ENCODE assay signal across 31 cellular contexts in genomic region chr3:102332934-102333333, GRCh38.
"Had no signal": no experiment of that assay in that cellular context is flagged by ENCODE, and none has a peak within 500 bp of the region (broad histone marks: within the 10 kb centered on the region; RNA-seq: fewer than 3 reads in every experiment).

No MANE protein-coding gene starts in this region.

- H3K27ac Mint-ChIP-seq: activated CD4-positive, alpha-beta memory T cell treated with anti-CD3 and anti-CD28 coated beads, Interleukin-2, amount 10 ng/mL, durations not matched to agents 7 days and 5 days; activated CD4-positive, alpha-beta T cell treated with anti-CD3 and anti-CD28 coated beads for 36 hours; activated CD4-positive, alpha-beta T cell treated with anti-CD3 and anti-CD28 coated beads, Interleukin-2, amount 10 ng/mL, durations not matched to agents 7 days and 5 days; activated naive CD8-positive, alpha-beta T cell; activated T-helper 17 cell treated with anti-CD3 and anti-CD28 coated beads, Interleukin-2, amount 50 U/mL, for 72 hours; dendritic cell treated with granulocyte-macrophage colony-stimulating factor and Interleukin-4, amounts not matched to agents 40 ng/mL and 50 ng/mL, for 4 days; endodermal cell had no signal

- H3K27me3 Mint-ChIP-seq: dendritic cell treated with granulocyte-macrophage colony-stimulating factor and Interleukin-4, amounts not matched to agents 40 ng/mL and 50 ng/mL, for 4 days had no signal

- DNase-seq: activated CD4-positive, alpha-beta memory T cell treated with anti-CD3 and anti-CD28 coated beads, Interleukin-2, amount 10 ng/mL, durations not matched to agents 7 days and 5 days; activated CD4-positive, alpha-beta T cell treated with anti-CD3 and anti-CD28 coated beads for 36 hours; activated CD4-positive, alpha-beta T cell treated with anti-CD3 and anti-CD28 coated beads, Interleukin-2, amount 10 ng/mL, durations not matched to agents 7 days and 5 days; activated CD4-positive, alpha-beta T cell treated with anti-CD3 and anti-CD28 coated beads, Interleukin-2, amount 50 U/mL, for 4 hours; activated CD4-positive, CD25-positive, alpha-beta regulatory T cell; activated CD4-positive, CD25-positive, alpha-beta regulatory T cell treated with anti-CD3 and anti-CD28 coated beads, Interleukin-2, amount 50 U/mL, for 72 hours; activated CD8-positive, alpha-beta memory T cell treated with anti-CD3 and anti-CD28 coated beads, Interleukin-2, amount 50 U/mL, for 48 hours; activated effector memory CD4-positive, alpha-beta T cell treated with Interleukin-2 at 50 U/mL for 16 hours; activated gamma-delta T cell treated with Interleukin-2 at 50 U/mL for 16 hours; activated naive CD4-positive, alpha-beta T cell treated with anti-CD3 and anti-CD28 coated beads, Interleukin-2, amount 50 U/mL, for 16 hours; activated naive CD4-positive, alpha-beta T cell treated with Interleukin-2 at 50 U/mL for 16 hours; activated T-cell treated with anti-CD3 and anti-CD28 coated beads for 4 hours; activated T-cell treated with anti-CD3 and anti-CD28 coated beads, Interleukin-2, amount 50 U/mL, for 4 hours; amniotic stem cell; anterior cingulate cortex; brain microvascular endothelial cell; central memory CD4-positive, alpha-beta T cell; cerebellar nuclear complex; dorsolateral prefrontal cortex; effector memory CD4-positive, alpha-beta T cell; endodermal cell; head of caudate nucleus; hippocampal formation; T-helper 2 cell had no signal

- H3K27me3 ChIP-seq: brain microvascular endothelial cell, cardiac muscle cell had no signal

- H3K4me3 Mint-ChIP-seq: activated CD4-positive, alpha-beta memory T cell treated with anti-CD3 and anti-CD28 coated beads, Interleukin-2, amount 10 ng/mL, durations not matched to agents 7 days and 5 days; activated CD4-positive, alpha-beta T cell treated with anti-CD3 and anti-CD28 coated beads for 36 hours; activated CD4-positive, alpha-beta T cell treated with anti-CD3 and anti-CD28 coated beads, Interleukin-2, amount 10 ng/mL, durations not matched to agents 7 days and 5 days; activated naive CD8-positive, alpha-beta T cell; activated T-cell treated with anti-CD3 and anti-CD28 coated beads, Interleukin-2, amount 50 U/mL, for 4 hours; activated T-helper 17 cell treated with anti-CD3 and anti-CD28 coated beads, Interleukin-2, amount 50 U/mL, for 72 hours; dendritic cell treated with granulocyte-macrophage colony-stimulating factor and Interleukin-4, amounts not matched to agents 40 ng/mL and 50 ng/mL, for 4 days; endodermal cell had no signal

- H3K27ac ChIP-seq: brain microvascular endothelial cell, cardiac muscle cell, coronary artery, dorsolateral prefrontal cortex had no signal

- H3K9me3 Mint-ChIP-seq: activated CD4-positive, alpha-beta memory T cell treated with anti-CD3 and anti-CD28 coated beads, Interleukin-2, amount 10 ng/mL, durations not matched to agents 7 days and 5 days; activated CD4-positive, alpha-beta T cell treated with anti-CD3 and anti-CD28 coated beads, Interleukin-2, amount 10 ng/mL, durations not matched to agents 7 days and 5 days; activated T-cell treated with anti-CD3 and anti-CD28 coated beads, Interleukin-2, amount 50 U/mL, for 4 hours; activated T-helper 17 cell treated with anti-CD3 and anti-CD28 coated beads, Interleukin-2, amount 50 U/mL, for 72 hours; dendritic cell treated with granulocyte-macrophage colony-stimulating factor and Interleukin-4, amounts not matched to agents 40 ng/mL and 50 ng/mL, for 4 days; endodermal cell had no signal

- H3K4me3 ChIP-seq: cardiac muscle cell, coronary artery, dorsolateral prefrontal cortex had no signal

- FAIRE-seq: astrocyte had no signal

- H3K36me3 ChIP-seq: brain microvascular endothelial cell, cardiac muscle cell had no signal

- H3K4me1 Mint-ChIP-seq: activated CD4-positive, alpha-beta memory T cell treated with anti-CD3 and anti-CD28 coated beads, Interleukin-2, amount 10 ng/mL, durations not matched to agents 7 days and 5 days; activated CD4-positive, alpha-beta T cell treated with anti-CD3 and anti-CD28 coated beads for 36 hours; activated CD4-positive, alpha-beta T cell treated with anti-CD3 and anti-CD28 coated beads, Interleukin-2, amount 10 ng/mL, durations not matched to agents 7 days and 5 days; activated T-helper 17 cell treated with anti-CD3 and anti-CD28 coated beads, Interleukin-2, amount 50 U/mL, for 72 hours; endodermal cell had no signal

- H3K36me3 Mint-ChIP-seq: activated naive CD8-positive, alpha-beta T cell had no signal

- ATAC-seq: activated CD4-positive, alpha-beta T cell treated with anti-CD3 and anti-CD28 coated beads for 36 hours; activated T-cell treated with anti-CD3 and anti-CD28 coated beads, Interleukin-2, amount 50 U/mL, for 4 hours; activated T-helper 17 cell treated with anti-CD3 and anti-CD28 coated beads, Interleukin-2, amount 50 U/mL, for 72 hours; esophagus mucosa had no signal
